Comparison of ENCODE assay signal across 8 cellular contexts in genomic region chr3:66997560-66998074, GRCh38. TPM values are rescaled to one million over a fixed set of nuclear protein-coding genes. Genes with fewer than 3 reads are reported as not detected.
DNase-seq lines count a peak whose midpoint lies in the region; ATAC-seq, FAIRE-seq and TF ChIP-seq lines count a peak whose summit lies in the region.

No MANE protein-coding gene starts in this region.

- H2AFZ ChIP-seq in HepG2 (ENCODE audit: low read length), result peak overlapping the region; percentile 31

- 9% methylated on average over 15 of the region's 17 CpGs for WGBS in HepG2 (ENCODE audit: low lambda C conversion rate)

- no peak for TF ChIP-seq POLR2A in HepG2 (IDR thresholded peaks at IDR 0.05; ENCODE audit: insufficient read depth in 1 of 2, low read depth in 2 of 2, low read length in 2 of 2)

- no peak for ATAC-seq in HepG2
- no peak for ATAC-seq in upper lobe of right lung
- ATAC-seq in GM21528 (IDR thresholded peaks at IDR 0.05; ENCODE audit: low FRiP score, unreplicated experiment), result no peak
- no peak for ATAC-seq in HG02588 (IDR thresholded peaks at IDR 0.05; ENCODE audit: unreplicated experiment)

- in situ Hi-C loops in astrocyte of the cerebellum (cut with HindIII; ENCODE audit: low sequenced_read_pairs), result no loop called here
- in situ Hi-C loops in HepG2 (cut with HindIII; ENCODE audit: extremely low pct_ligation_motif_present, low pct_unique_long_range_greater_than_20kb), result loop anchor here (25.0 kb wide), 1 partner anchor 1890 kb away; no protein-coding TSS in a partner anchor

- H3K36me3 ChIP-seq in HepG2 (replicated peaks in 1 of 2; ENCODE audit: control insufficient read depth in 1 of 2, insufficient read depth in 2 of 2, low read length in 2 of 2) (no peaks in the 10 kb centered on the region), upper lobe of right lung (no peaks in the 10 kb centered on the region)

- H3K27me3 ChIP-seq in HepG2 (ENCODE audit: control insufficient read depth in 1 of 2, insufficient read depth in 2 of 2, low read length in 2 of 2), result no peaks in the 10 kb centered on the region
- peaks cover 18% of the 10 kb centered on the region for H3K27me3 ChIP-seq in upper lobe of right lung

- POLR2A ChIA-PET in AG04449 (lab: Yijun Ruan, JAX), result no interaction called here
- POLR2A ChIA-PET in HepG2 (lab: Yijun Ruan, JAX), result interaction anchor here (0.7 to 1.5 kb wide), 3 partner anchors 9 to 56 kb away, joined by 3 to 4 read pairs (median 3); no protein-coding TSS in a partner anchor

- TF ChIP-seq EP300 in HepG2 (IDR thresholded peaks at IDR 0.05; ENCODE audit: low read depth in 2 of 2, low read length in 2 of 2), result no peak
- TF ChIP-seq EP300 in HepG2 (CRISPR knock-in tag; IDR thresholded peaks at IDR 0.05; ENCODE audit: borderline replicate concordance), result no peak

- H3K4me2 ChIP-seq in HepG2 (ENCODE audit: low read depth, low read length), result peak overlapping the region; percentile 78

- H3K4me3 ChIP-seq in AG04449 (ENCODE audit: low read depth, low read length) (peak overlapping the region; percentile 49), astrocyte of the cerebellum (ENCODE audit: low read depth, low read length) (peak overlapping the region; percentile 72), HepG2 (replicated peaks in 1 of 3; ENCODE audit: insufficient read depth in 1 of 3, low read depth in 2 of 3, low read length in 3 of 3) (peak overlapping the region; percentile 19 to 83 (median 27); a peak in 4 of 6 replicates), upper lobe of right lung (peak overlapping the region; percentile 82)

- no peak for TF ChIP-seq CTCF in AG04449 (IDR thresholded peaks at IDR 0.05; ENCODE audit: insufficient read depth, low read length, missing control alignments)
- TF ChIP-seq CTCF in astrocyte of the cerebellum (IDR thresholded peaks at IDR 0.05; ENCODE audit: low read depth, low read length, missing control alignments), result no peak
- no peak for TF ChIP-seq CTCF in HepG2 (CRISPR knock-in tag; IDR thresholded peaks at IDR 0.05)
- no peak for TF ChIP-seq CTCF in upper lobe of right lung (IDR thresholded peaks at IDR 0.05)

- 0 out of 2 replicates have a peak, but pooled peaks cover 5% of the 10 kb centered on the region for H3K4me1 ChIP-seq in HepG2 (ENCODE audit: insufficient read depth, low read length)
- H3K4me1 ChIP-seq in upper lobe of right lung, result peaks cover 12% of the 10 kb centered on the region

- FAIRE-seq in HepG2 (lab: Jason Lieb, UNC), result no peak

- intact Hi-C loops in HepG2 (cut with micrococcal nuclease; ENCODE audit: unreplicated experiment), result no loop called here
- intact Hi-C loops in upper lobe of right lung (cut with DNase I), result no loop called here

- H3K27ac ChIP-seq in HepG2 (ENCODE audit: extremely low read length, insufficient read depth, low read length) (no peak overlapping the region), upper lobe of right lung (no peak overlapping the region)

- H3K9me3 ChIP-seq in HepG2 (ENCODE audit: low read length), result no peaks in the 10 kb centered on the region
- H3K9me3 ChIP-seq in upper lobe of right lung, result no peaks in the 10 kb centered on the region

- TF ChIP-seq RAD21 in HepG2 (CRISPR knock-in tag; IDR thresholded peaks at IDR 0.05), result no peak

- no peaks in the 10 kb centered on the region for H4K20me1 ChIP-seq in HepG2 (ENCODE audit: insufficient read depth, low read length)

- CTCF ChIA-PET in AG04449 (lab: Yijun Ruan, JAX) (interaction anchor here (1.1 to 2.7 kb wide), 4 partner anchors 20 to 1896 kb away, joined by 3 to 28 read pairs (median 4); no protein-coding TSS in a partner anchor), HepG2 (lab: Yijun Ruan, JAX; ENCODE audit: low intra/inter-chr PET ratio, low total read pairs) (no interaction called here)

- no peaks in the 10 kb centered on the region for H3K79me2 ChIP-seq in HepG2 (ENCODE audit: insufficient read depth, low read length)

- DNase-seq in AG04449 (ENCODE audit: low read depth, low spot score), result peak; percentile 23
- peak; percentile 80 for DNase-seq in HS-27A (ENCODE audit: low read depth)
- peak; percentile 15 for DNase-seq in astrocyte of the cerebellum (ENCODE audit: low read depth)
- no peak for DNase-seq in HepG2 (ENCODE audit: low spot score)
- DNase-seq in upper lobe of right lung, result no peak
- DNase-seq in DMS153 (lab: John Stamatoyannopoulos, UW), result no peak

- no peak overlapping the region for H3K9ac ChIP-seq in HepG2 (ENCODE audit: insufficient read depth, low read depth, low read length)

- BruUV-seq in HepG2 (replicated peaks; lab: Mats Ljungman, UMichigan), result no TSS peak

TF ChIP-seq in HepG2, 621 proteins besides CTCF, POLR2A, EP300 and RAD21:
- TF ChIP-seq USF2 (IDR thresholded peaks at IDR 0.05; ENCODE audit: low read depth, low read length) (no peak), USF2 (CRISPR knock-in tag; IDR thresholded peaks at IDR 0.05; ENCODE audit: borderline replicate concordance) (peak; percentile 42; the same call in 1 of the 2 replicates), SOX6 (IDR thresholded peaks at IDR 0.05) (no peak), SOX6 (CRISPR knock-in tag; IDR thresholded peaks at IDR 0.05) (0 out of 2 replicates have a peak, but pooled peaks have one; percentile 5), POGZ (CRISPR knock-in tag; IDR thresholded peaks at IDR 0.05) (0 out of 2 replicates have a peak, but pooled peaks have one; percentile 34), STAG1 (CRISPR knock-in tag; IDR thresholded peaks at IDR 0.05) (no peak), ZNF143 (CRISPR knock-in tag; IDR thresholded peaks at IDR 0.05) (no peak), GATAD2A (CRISPR knock-in tag; IDR thresholded peaks at IDR 0.05) (no peak), RXRA (CRISPR knock-in tag; IDR thresholded peaks at IDR 0.05) (no peak), ZBTB34 (CRISPR knock-in tag; IDR thresholded peaks at IDR 0.05) (no peak), PHF5A (CRISPR knock-in tag; IDR thresholded peaks at IDR 0.05; ENCODE audit: low read depth, unreplicated experiment) (no peak), SAFB2 (CRISPR knock-in tag; IDR thresholded peaks at IDR 0.05; ENCODE audit: borderline replicate concordance, low read depth) (no peak), SUZ12 (IDR thresholded peaks at IDR 0.05; ENCODE audit: low read depth, low read length) (peak; percentile 77), MAZ (IDR thresholded peaks at IDR 0.05; ENCODE audit: borderline replicate concordance, low read depth, low read length) (no peak), MAZ (CRISPR knock-in tag; IDR thresholded peaks at IDR 0.05; ENCODE audit: low read depth) (0 out of 2 replicates have a peak, but pooled peaks have one; percentile 24), TBX2 (CRISPR knock-in tag; IDR thresholded peaks at IDR 0.05; ENCODE audit: borderline replicate concordance) (peak; percentile 30; the same call in 1 of the 2 replicates)

RNA-seq across cellular contexts. Expression of gene KBTBD8, which starts 0.5 kb away (rescaled TPM):
- total RNA-seq in HepG2 (2016; rRNA removed; fragmentation: Illumina TruSeq; extraction: Trizol) (7.6 and 16.2 TPM in 2 replicates), upper lobe of right lung (6.0 TPM)
- 0.53 and 0.81 TPM in 2 replicates for total RNA-seq in HepG2 (2016; cell fraction: cytosol; rRNA removed; fragmentation: Illumina TruSeq; extraction: Trizol; ENCODE audit: low read depth)
- 7.1 and 13.9 TPM in 2 replicates for total RNA-seq in HepG2 (2016; cell fraction: insoluble cytoplasmic fraction; rRNA removed; fragmentation: Illumina TruSeq; extraction: Trizol)
- total RNA-seq in HepG2 (2016; cell fraction: membrane; rRNA removed; fragmentation: Illumina TruSeq; extraction: Trizol), result 2.3 and 4.2 TPM in 2 replicates
- 5.5 and 7.7 TPM in 2 replicates for total RNA-seq in HepG2 (2016; cell fraction: nucleus; rRNA removed; fragmentation: Illumina TruSeq; extraction: Trizol)
- polyA plus RNA-seq in HepG2 (2011; rRNA removed), result 0.81 and 1.1 TPM in 2 replicates
- polyA plus RNA-seq in HepG2 (2011; cell fraction: cytosol; rRNA removed), result 0.27 and 0.29 TPM in 2 replicates
- 0.17 and 0.40 TPM in 2 replicates for polyA plus RNA-seq in HepG2 (2011; cell fraction: nucleus; rRNA removed)
- polyA plus RNA-seq in HepG2 (2012), result 0.59 and 0.76 TPM in 2 replicates
- polyA plus RNA-seq in HepG2 (2016; cell fraction: cytosol; fragmentation: Illumina TruSeq; extraction: Trizol; ENCODE audit: low read depth), result 0.17 and 0.29 TPM in 2 replicates
- 5.0 and 5.8 TPM in 2 replicates for polyA plus RNA-seq in HepG2 (2016; cell fraction: insoluble cytoplasmic fraction; fragmentation: Illumina TruSeq; extraction: Trizol; ENCODE audit: low read depth)
- polyA plus RNA-seq in HepG2 (2016; cell fraction: membrane; fragmentation: Illumina TruSeq; extraction: Trizol; ENCODE audit: low read depth), result 0.65 and 0.88 TPM in 2 replicates
- polyA plus RNA-seq in HepG2 (2016; cell fraction: nucleus; fragmentation: Illumina TruSeq; extraction: Trizol; ENCODE audit: insufficient read depth, low read depth), result 4.1 and 5.3 TPM in 2 replicates
- polyA minus RNA-seq in HepG2 (2011; rRNA and poly(A)+ RNA removed; ENCODE audit: low replicate concordance), result 2.5 TPM in 1 of 2 replicates, not detected in the other
- 0.40 and 0.79 TPM in 2 replicates for polyA minus RNA-seq in HepG2 (2011; cell fraction: cytosol; rRNA and poly(A)+ RNA removed)
- 2.1 and 4.6 TPM in 2 replicates for polyA minus RNA-seq in HepG2 (2011; cell fraction: nucleus; rRNA and poly(A)+ RNA removed)

Comparison
In these comparisons a context has a peak if more than half of its experiments do, and no peak if none do; other contexts are left out.
1. DNase-seq: peak in AG04449 (single experiment), HS-27A (single experiment) and astrocyte of the cerebellum (single experiment); none in HepG2 (single experiment), upper lobe of right lung (single experiment) and DMS153 (single experiment).
2. H3K4me3 ChIP-seq: peak in every context shown above with its lines; median percentile 82 in upper lobe of right lung; 72 in astrocyte of the cerebellum; 49 in AG04449; 27 in HepG2.